ENCODE assay signal across 8 cellular contexts in the genomic region with DNA sequence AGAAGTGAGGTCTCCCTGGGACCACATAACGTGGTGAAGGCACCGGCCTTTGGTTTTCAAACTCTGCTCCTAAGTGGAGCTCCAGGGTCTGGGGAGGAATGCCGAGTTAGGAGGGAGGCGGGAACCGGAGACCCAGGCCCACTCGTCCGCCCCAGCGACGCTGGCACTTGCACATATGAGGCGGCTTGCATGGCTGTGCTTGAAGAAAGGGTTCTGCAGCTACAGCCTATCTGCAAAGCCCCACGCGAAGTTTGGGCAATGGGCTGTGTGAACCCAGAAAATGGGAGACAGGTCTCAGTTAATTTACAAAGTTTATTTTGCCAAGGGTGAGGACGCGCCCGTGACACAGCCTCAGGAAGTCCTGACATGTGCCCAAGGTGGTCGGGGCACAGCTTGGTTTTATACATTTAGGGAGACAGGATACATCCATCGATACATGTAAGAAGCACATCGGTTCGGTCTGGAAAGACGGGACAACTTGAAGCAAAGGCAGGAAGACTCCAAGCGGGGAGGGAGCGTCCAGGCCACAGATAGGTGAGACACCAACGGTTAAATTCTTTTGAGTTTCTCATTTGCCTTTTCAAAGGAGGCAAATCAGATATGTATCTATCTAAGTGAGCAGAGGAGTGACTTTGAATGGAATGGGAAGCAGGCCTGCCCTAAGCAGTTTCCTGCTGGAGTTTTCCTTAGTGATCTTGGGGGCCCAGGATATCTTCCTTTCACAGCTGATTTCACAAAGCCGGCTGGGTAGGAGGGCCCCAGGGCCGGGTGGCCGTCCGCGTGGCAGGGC. TPM values are rescaled to one million over a fixed set of nuclear protein-coding genes. Genes with fewer than 3 reads are reported as not detected.
DNase-seq lines count a peak whose midpoint lies in the region; ATAC-seq lines count a peak whose summit lies in the region.

No MANE protein-coding gene starts in this region.

- ATAC-seq in activated naive CD8-positive, alpha-beta T cell treated with anti-CD3 and anti-CD28 coated beads, Interleukin-2, amount 50 U/mL, for 24 hours: no peak
- no peak for ATAC-seq in GM21737 (IDR thresholded peaks at IDR 0.05; ENCODE audit: unreplicated experiment)

- H3K36me3 ChIP-seq in stomach smooth muscle (ENCODE audit: control insufficient read depth in 2 of 2, insufficient read depth in 2 of 2, low read length in 2 of 2): no peaks in the 10 kb centered on the region

- peak overlapping the region; percentile 80 for H3K4me3 Mint-ChIP-seq in activated naive CD8-positive, alpha-beta T cell treated with anti-CD3 and anti-CD28 coated beads, Interleukin-2, amount 50 U/mL, for 24 hours
- peak overlapping the region; percentile 72 to 85 (median 81) for H3K4me3 Mint-ChIP-seq in immature natural killer cell

- no peaks in the 10 kb centered on the region for H3K9me3 Mint-ChIP-seq in activated naive CD8-positive, alpha-beta T cell treated with anti-CD3 and anti-CD28 coated beads, Interleukin-2, amount 50 U/mL, for 24 hours
- no peaks in the 10 kb centered on the region for H3K9me3 Mint-ChIP-seq in immature natural killer cell

- no peaks in the 10 kb centered on the region for H3K9me3 ChIP-seq in stomach smooth muscle (ENCODE audit: control insufficient read depth in 2 of 2, low read length in 2 of 2)

- peaks cover 41% of the 10 kb centered on the region for H3K4me1 Mint-ChIP-seq in activated naive CD8-positive, alpha-beta T cell treated with anti-CD3 and anti-CD28 coated beads, Interleukin-2, amount 50 U/mL, for 24 hours
- peaks cover 42 to 49% of the 10 kb centered on the region in 2 donors for H3K4me1 Mint-ChIP-seq in immature natural killer cell

- peaks cover 21% of the 10 kb centered on the region for H3K4me1 ChIP-seq in stomach smooth muscle (ENCODE audit: control insufficient read depth, insufficient read depth, low read length)

- H3K27me3 Mint-ChIP-seq in activated naive CD8-positive, alpha-beta T cell treated with anti-CD3 and anti-CD28 coated beads, Interleukin-2, amount 50 U/mL, for 24 hours: peaks cover 5% of the 10 kb centered on the region
- peaks cover 15 to 17% (median 15%) of the 10 kb centered on the region in 3 donors for H3K27me3 Mint-ChIP-seq in immature natural killer cell (ENCODE audit: low read depth in 3 of 3)

- peak overlapping the region; percentile 69 to 81 for H3K9ac ChIP-seq in stomach smooth muscle (ENCODE audit: low read length in 2 of 2)

- peaks cover 4% of the 10 kb centered on the region for H3K36me3 Mint-ChIP-seq in activated naive CD8-positive, alpha-beta T cell treated with anti-CD3 and anti-CD28 coated beads, Interleukin-2, amount 50 U/mL, for 24 hours (ENCODE audit: low read depth)
- no peaks in the 10 kb centered on the region for H3K36me3 Mint-ChIP-seq in immature natural killer cell

- H3K27me3 ChIP-seq in stomach smooth muscle (ENCODE audit: control insufficient read depth in 1 of 2, insufficient read depth in 2 of 2, low read length in 2 of 2): peaks cover 6 to 8% of the 10 kb centered on the region in 2 donors

- peak overlapping the region; percentile 87 for H3K27ac Mint-ChIP-seq in activated naive CD8-positive, alpha-beta T cell treated with anti-CD3 and anti-CD28 coated beads, Interleukin-2, amount 50 U/mL, for 24 hours
- H3K27ac Mint-ChIP-seq in immature natural killer cell: peak overlapping the region in 5 of 6 donors; percentile 46 to 87 (median 82)

- peak overlapping the region; percentile 67 for H3K27ac ChIP-seq in stomach smooth muscle (ENCODE audit: low read length)

- DNase-seq in DMS79 treated with DMSO at 0.1 percent for 48 hours (lab: John Stamatoyannopoulos, UW): peak; percentile 34
- no peak for DNase-seq in DMS79 (lab: John Stamatoyannopoulos, UW)
- DNase-seq in activated naive CD8-positive, alpha-beta T cell treated with anti-CD3 and anti-CD28 coated beads, Interleukin-2, amount 50 U/mL, for 24 hours: no peak
- DNase-seq in immature natural killer cell: no peak
- no peak for DNase-seq in kidney glomerular epithelial cell (lab: John Stamatoyannopoulos, UW)
- DNase-seq in AG08396 (ENCODE audit: low spot score): no peak

- peak overlapping the region; percentile 67 to 86 for H3K4me3 ChIP-seq in stomach smooth muscle (ENCODE audit: low read length in 2 of 2)

RNA-seq across cellular contexts. Expression of a gene that starts 0.8 kb away (rescaled TPM):
- 10 to 100 TPM; 43.3 to 65.4 (median 58.2) TPM for polyA plus RNA-seq in immature natural killer cell
